ENCODE assay signal across 35 cellular contexts in the genomic region with DNA sequence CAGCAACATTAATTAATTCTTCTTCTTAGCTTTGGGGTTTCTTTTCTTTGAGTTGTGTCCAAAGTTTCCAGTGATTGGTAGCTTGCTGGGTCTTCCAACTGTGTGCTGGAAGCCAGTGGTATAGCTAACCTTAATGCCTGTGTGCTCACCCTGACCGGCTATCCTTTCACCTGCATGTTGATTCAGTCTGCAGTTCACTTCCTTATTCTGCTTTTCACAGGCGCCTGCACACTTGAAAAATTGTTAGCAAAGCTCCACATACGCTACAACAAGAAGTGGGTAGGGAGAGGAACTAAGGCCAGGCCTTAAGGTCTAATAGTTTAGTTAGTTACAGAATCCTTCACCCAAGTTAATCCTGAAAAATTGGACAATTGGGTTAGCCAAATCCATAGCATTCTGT. TPM values are rescaled to one million over a fixed set of nuclear protein-coding genes. Genes with fewer than 3 reads are reported as not detected.
DNase-seq lines count a peak whose midpoint lies in the region; TF ChIP-seq lines count a peak whose summit lies in the region.
"Had no signal": no experiment of that assay in that cellular context is flagged by ENCODE, and none has a peak within 500 bp of the region (broad histone marks: within the 10 kb centered on the region; RNA-seq: fewer than 3 reads in every experiment).

No MANE protein-coding gene starts in this region.

- H3K4me1 Mint-ChIP-seq in CD8-positive, alpha-beta memory T cell: no peaks in the 10 kb centered on the region
- H3K4me1 Mint-ChIP-seq: immature natural killer cell had no signal

- H3K4me3 ChIP-seq in neutrophil (ENCODE audit: low read depth in 1 of 2, low read length in 1 of 2) (no peak overlapping the region), uterus (no peak overlapping the region)
- no peak overlapping the region for H3K4me3 ChIP-seq in CD8-positive, alpha-beta memory T cell (ENCODE audit: low read length)
- H3K4me3 ChIP-seq: MG63, Peyer's patch, right lobe of liver, tibial artery had no signal

- intact Hi-C loops in uterus (cut with DNase I; ENCODE audit: low total_unique reads): no loop called here

- H3K27ac Mint-ChIP-seq in CD8-positive, alpha-beta memory T cell: peak overlapping the region in 3 of 8 donors; percentile 33 to 77 (median 60)
- H3K27ac Mint-ChIP-seq: activated naive CD8-positive, alpha-beta T cell treated with anti-CD3 and anti-CD28 coated beads, Interleukin-2, amount 10 ng/mL, durations not matched to agents 7 days and 5 days had no signal

- H3K27me3 Mint-ChIP-seq in CD8-positive, alpha-beta memory T cell: no peaks in the 10 kb centered on the region
- H3K27me3 Mint-ChIP-seq: activated naive CD8-positive, alpha-beta T cell treated with anti-CD3 and anti-CD28 coated beads, Interleukin-2, amount 10 ng/mL, durations not matched to agents 7 days and 5 days; progenitor cell of endocrine pancreas had no signal

- H3K27me3 ChIP-seq in neutrophil: no peaks in the 10 kb centered on the region
- no peaks in the 10 kb centered on the region for H3K27me3 ChIP-seq in CD8-positive, alpha-beta memory T cell (ENCODE audit: insufficient read depth, low read length, poor library complexity, severe bottlenecking)
- no peaks in the 10 kb centered on the region for H3K27me3 ChIP-seq in uterus
- H3K27me3 ChIP-seq: MG63, Peyer's patch, right lobe of liver, tibial artery had no signal

- H3K9me3 Mint-ChIP-seq in CD8-positive, alpha-beta memory T cell: no peaks in the 10 kb centered on the region
- H3K9me3 Mint-ChIP-seq: activated naive CD8-positive, alpha-beta T cell treated with anti-CD3 and anti-CD28 coated beads, Interleukin-2, amount 10 ng/mL, durations not matched to agents 7 days and 5 days; CD14-positive monocyte; immature natural killer cell had no signal

- in situ Hi-C loops in G401 (cut with HindIII; ENCODE audit: low sequenced_read_pairs): no loop called here

- peaks cover 0 to 64% (median 11%) of the 10 kb centered on the region in 3 donors for H3K36me3 Mint-ChIP-seq in CD8-positive, alpha-beta memory T cell

- no peak for TF ChIP-seq CTCF in neutrophil (IDR thresholded peaks at IDR 0.05)
- TF ChIP-seq CTCF in uterus (IDR thresholded peaks at IDR 0.05): no peak

- DNase-seq in DMS153 (lab: John Stamatoyannopoulos, UW) (peak; percentile 23), DMS153 treated with DMSO at 0.1 percent for 48 hours (lab: John Stamatoyannopoulos, UW; ENCODE audit: unreplicated experiment) (no peak), dermis microvascular lymphatic vessel endothelial cell (ENCODE audit: low read depth in 2 of 2) (peak; percentile 4 to 52), G401 (ENCODE audit: low spot score) (no peak), uterus (no peak)
- DNase-seq in CD8-positive, alpha-beta memory T cell: no peak
- DNase-seq: activated CD4-positive, alpha-beta T cell treated with anti-CD3 and anti-CD28 coated beads for 4 hours; activated effector memory CD4-positive, alpha-beta T cell treated with Interleukin-2 at 50 U/mL for 16 hours; activated naive CD8-positive, alpha-beta T cell treated with anti-CD3 and anti-CD28 coated beads, Interleukin-2, amount 10 ng/mL, durations not matched to agents 7 days and 5 days; activated T-cell treated with anti-CD3 and anti-CD28 coated beads, Interleukin-2, amount 50 U/mL, for 1 hour; aorta; Calu3; effector CD8-positive, alpha-beta T cell; EL; erythroblast; H7; immature natural killer cell; KG1; left cardiac atrium; MG63; NCI-H1417; NCI-H2081; NCI-H526 treated with DMSO at 0.1 percent for 48 hours; nucleus accumbens; Peyer's patch; right lobe of liver; SHP77; stimulated activated CD4-positive, alpha-beta T cell treated with anti-CD3 and anti-CD28 coated beads, Interleukin-2, amount 100 ng/mL, for 48 hours; T-helper 9 cell; tibial artery had no signal

- H3K27ac ChIP-seq in neutrophil (peak overlapping the region; percentile 100), uterus (no peak overlapping the region)
- no peak overlapping the region for H3K27ac ChIP-seq in CD8-positive, alpha-beta memory T cell (ENCODE audit: low read depth, low read length)
- H3K27ac ChIP-seq: Peyer's patch, right lobe of liver, tibial artery, VCaP had no signal

- H3K9me3 ChIP-seq in neutrophil (peaks cover 15% of the 10 kb centered on the region), uterus (no peaks in the 10 kb centered on the region)
- no peaks in the 10 kb centered on the region for H3K9me3 ChIP-seq in CD8-positive, alpha-beta memory T cell (ENCODE audit: low read length)
- H3K9me3 ChIP-seq: MG63, Peyer's patch, right lobe of liver, tibial artery had no signal

- POLR2A ChIA-PET in CD8-positive, alpha-beta memory T cell (lab: Charles Lee): no interaction called here

- H3K4me3 Mint-ChIP-seq in CD8-positive, alpha-beta memory T cell: no peak overlapping the region
- H3K4me3 Mint-ChIP-seq: activated naive CD8-positive, alpha-beta T cell treated with anti-CD3 and anti-CD28 coated beads, Interleukin-2, amount 10 ng/mL, durations not matched to agents 7 days and 5 days; CD14-positive monocyte; immature natural killer cell had no signal

- H3K36me3 ChIP-seq in neutrophil (peaks cover 99% of the 10 kb centered on the region), uterus (no peaks in the 10 kb centered on the region)
- H3K36me3 ChIP-seq in CD8-positive, alpha-beta memory T cell (ENCODE audit: insufficient read depth, low read length): peaks cover 34% of the 10 kb centered on the region

- H3K4me1 ChIP-seq in neutrophil (ENCODE audit: control insufficient read depth in 1 of 2, insufficient read depth in 1 of 2, low read depth in 1 of 2, low read length in 1 of 2): peaks cover 5 to 17% of the 10 kb centered on the region in 2 experiments
- no peaks in the 10 kb centered on the region for H3K4me1 ChIP-seq in CD8-positive, alpha-beta memory T cell (ENCODE audit: insufficient read depth, low read length)
- H3K4me1 ChIP-seq in uterus: no peaks in the 10 kb centered on the region
- H3K4me1 ChIP-seq: Peyer's patch, right lobe of liver, tibial artery had no signal

- TF ChIP-seq POLR2A in GM19099 (IDR thresholded peaks at IDR 0.05; ENCODE audit: extremely low read depth, insufficient read length, low read depth): peak; percentile 15
- no peak for TF ChIP-seq POLR2A in uterus (IDR thresholded peaks at IDR 0.05)

- CTCF ChIA-PET in CD8-positive, alpha-beta memory T cell (lab: Charles Lee): no interaction called here

RNA-seq across cellular contexts. Expression of gene NCF2, which starts 35.7 kb away (rescaled TPM):
- not detected in 2 replicates for total RNA-seq in dermis microvascular lymphatic vessel endothelial cell
- not detected in 2 replicates for total RNA-seq in G401 (2014; rRNA removed; shearing (Covaris generic))
- total RNA-seq in CD8-positive, alpha-beta memory T cell: 1 to 10 TPM; 3.6 to 4.6 TPM
- 0.30 TPM for polyA plus RNA-seq in CD8-positive, alpha-beta memory T cell
- total RNA-seq in uterus: 1 to 10 TPM in 3 of 4 donors, under 1 TPM in 1; 0.51 to 9.7 (median 3.0) TPM

Comparison
In these comparisons a context has a peak if more than half of its experiments do, and no peak if none do; other contexts are left out.
1. DNase-seq: peak in DMS153 (single experiment) and dermis microvascular lymphatic vessel endothelial cell (2 of 2); none in DMS153 treated with DMSO at 0.1 percent for 48 hours (single experiment), G401 (single experiment), CD8-positive, alpha-beta memory T cell (0 of 5) and uterus (0 of 2).